35 cellular contexts compared by ENCODE assay signal in genomic region chr19:15730538-15730937, GRCh38. TPM values are rescaled to one million over a fixed set of nuclear protein-coding genes. Genes with fewer than 3 reads are reported as not detected.
"Had no signal": no experiment of that assay in that cellular context is flagged by ENCODE, and none has a peak within 500 bp of the region (broad histone marks: within the 10 kb centered on the region; RNA-seq: fewer than 3 reads in every experiment).

No MANE protein-coding gene starts in this region.

- H3K27ac Mint-ChIP-seq: activated CD4-positive, alpha-beta memory T cell treated with anti-CD3 and anti-CD28 coated beads for 36 hours; activated CD4-positive, alpha-beta T cell treated with anti-CD3 and anti-CD28 coated beads for 36 hours; activated CD4-positive, alpha-beta T cell treated with anti-CD3 and anti-CD28 coated beads, Interleukin-2, amount 10 ng/mL, durations not matched to agents 24 days and 14 days; activated CD8-positive, alpha-beta memory T cell treated with anti-CD3 and anti-CD28 coated beads, Interleukin-2, amount 10 ng/mL, durations not matched to agents 7 days and 5 days; activated CD8-positive, alpha-beta T cell treated with anti-CD3 and anti-CD28 coated beads, Interleukin-2, amount 10 ng/mL, durations not matched to agents 7 days and 5 days; activated naive CD4-positive, alpha-beta T cell treated with anti-CD3 and anti-CD28 coated beads for 36 hours; activated naive CD4-positive, alpha-beta T cell treated with anti-CD3 and anti-CD28 coated beads, Interleukin-2, amount 50 U/mL, for 72 hours; activated T-helper 1 cell treated with anti-CD3 and anti-CD28 coated beads, Interleukin-12 subunit alpha, Interleukin-12 subunit beta, Interleukin-2, Interleukin-4 antibody, amounts not matched to agents 30 ng/mL and 10 ng/mL and 1 ng/mL, durations not matched to agents 14 hours and 24 hours and 36 hours; activated T-helper 2 cell treated with anti-CD3 and anti-CD28 coated beads, Interferon-gamma antibody, Interleukin-2, Interleukin-4, amounts not matched to agents 10 μg/mL and 5 μg/mL and 100 μg/mL, durations not matched to agents 14 hours and 24 hours and 36 hours; dendritic cell treated with granulocyte-macrophage colony-stimulating factor and Interleukin-4, amounts not matched to agents 40 ng/mL and 50 ng/mL, for 4 days; T-helper 2 cell treated with Interferon-gamma antibody and Interleukin-4, amounts not matched to agents 5 μg/mL and 100 μg/mL, for 36 hours had no signal

- H3K4me3 Mint-ChIP-seq: activated CD4-positive, alpha-beta memory T cell treated with anti-CD3 and anti-CD28 coated beads for 36 hours; activated CD4-positive, alpha-beta T cell treated with anti-CD3 and anti-CD28 coated beads for 36 hours; activated CD4-positive, alpha-beta T cell treated with anti-CD3 and anti-CD28 coated beads, Interleukin-2, amount 10 ng/mL, durations not matched to agents 24 days and 14 days; activated CD8-positive, alpha-beta memory T cell treated with anti-CD3 and anti-CD28 coated beads, Interleukin-2, amount 10 ng/mL, durations not matched to agents 7 days and 5 days; activated CD8-positive, alpha-beta T cell treated with anti-CD3 and anti-CD28 coated beads, Interleukin-2, amount 10 ng/mL, durations not matched to agents 7 days and 5 days; activated naive CD4-positive, alpha-beta T cell treated with anti-CD3 and anti-CD28 coated beads for 36 hours; activated T-helper 1 cell treated with anti-CD3 and anti-CD28 coated beads, Interleukin-12 subunit alpha, Interleukin-12 subunit beta, Interleukin-2, Interleukin-4 antibody, amounts not matched to agents 30 ng/mL and 10 ng/mL and 1 ng/mL, durations not matched to agents 14 hours and 24 hours and 36 hours; dendritic cell treated with granulocyte-macrophage colony-stimulating factor and Interleukin-4, amounts not matched to agents 40 ng/mL and 50 ng/mL, for 4 days; T-helper 17 cell; T-helper 2 cell treated with Interferon-gamma antibody and Interleukin-4, amounts not matched to agents 5 μg/mL and 100 μg/mL, for 36 hours had no signal

- H3K9me3 Mint-ChIP-seq: activated CD4-positive, alpha-beta T cell treated with anti-CD3 and anti-CD28 coated beads, Interleukin-2, amount 10 ng/mL, durations not matched to agents 24 days and 14 days; activated naive CD4-positive, alpha-beta T cell treated with anti-CD3 and anti-CD28 coated beads for 36 hours; activated T-helper 1 cell treated with anti-CD3 and anti-CD28 coated beads, Interleukin-12 subunit alpha, Interleukin-12 subunit beta, Interleukin-2, Interleukin-4 antibody, amounts not matched to agents 30 ng/mL and 10 ng/mL and 1 ng/mL, durations not matched to agents 14 hours and 24 hours and 36 hours; activated T-helper 2 cell treated with anti-CD3 and anti-CD28 coated beads, Interferon-gamma antibody, Interleukin-2, Interleukin-4, amounts not matched to agents 10 μg/mL and 5 μg/mL and 100 μg/mL, durations not matched to agents 14 hours and 24 hours and 36 hours; dendritic cell treated with granulocyte-macrophage colony-stimulating factor and Interleukin-4, amounts not matched to agents 40 ng/mL and 50 ng/mL, for 4 days; T-helper 2 cell treated with Interferon-gamma antibody and Interleukin-4, amounts not matched to agents 5 μg/mL and 100 μg/mL, for 36 hours had no signal

- H3K36me3 Mint-ChIP-seq: activated CD8-positive, alpha-beta memory T cell treated with anti-CD3 and anti-CD28 coated beads, Interleukin-2, amount 10 ng/mL, durations not matched to agents 7 days and 5 days; activated naive CD4-positive, alpha-beta T cell treated with anti-CD3 and anti-CD28 coated beads, Interleukin-2, amount 50 U/mL, for 72 hours had no signal

- H3K4me1 Mint-ChIP-seq: activated CD4-positive, alpha-beta T cell treated with anti-CD3 and anti-CD28 coated beads for 36 hours; activated CD4-positive, alpha-beta T cell treated with anti-CD3 and anti-CD28 coated beads, Interleukin-2, amount 10 ng/mL, durations not matched to agents 24 days and 14 days; activated CD8-positive, alpha-beta memory T cell treated with anti-CD3 and anti-CD28 coated beads, Interleukin-2, amount 10 ng/mL, durations not matched to agents 7 days and 5 days had no signal

- DNase-seq: activated CD4-positive, alpha-beta memory T cell treated with anti-CD3 and anti-CD28 coated beads for 36 hours; activated CD4-positive, alpha-beta T cell treated with anti-CD3 and anti-CD28 coated beads for 36 hours; activated CD4-positive, alpha-beta T cell treated with anti-CD3 and anti-CD28 coated beads, Interleukin-2, amount 10 ng/mL, durations not matched to agents 24 days and 14 days; activated CD4-positive, CD25-positive, alpha-beta regulatory T cell; activated CD4-positive, CD25-positive, alpha-beta regulatory T cell treated with anti-CD3 and anti-CD28 coated beads, Interleukin-2, amount 50 U/mL, for 72 hours; activated CD8-positive, alpha-beta memory T cell treated with anti-CD3 and anti-CD28 coated beads, Interleukin-2, amount 10 ng/mL, durations not matched to agents 7 days and 5 days; activated CD8-positive, alpha-beta memory T cell treated with anti-CD3 and anti-CD28 coated beads, Interleukin-2, amount 50 U/mL, for 4 hours; activated CD8-positive, alpha-beta T cell treated with anti-CD3 and anti-CD28 coated beads, Interleukin-2, amount 10 ng/mL, durations not matched to agents 7 days and 5 days; activated effector memory CD4-positive, alpha-beta T cell treated with anti-CD3 and anti-CD28 coated beads, Interleukin-2, amount 50 U/mL, for 16 hours; activated naive CD4-positive, alpha-beta T cell treated with anti-CD3 and anti-CD28 coated beads for 36 hours; activated T-cell treated with anti-CD3 and anti-CD28 coated beads, Interleukin-2, amount 50 U/mL, for 1 hour; activated T-cell treated with anti-CD3 and anti-CD28 coated beads, Interleukin-2, amount 50 U/mL, for 48 hours; adrenal gland; amygdala; aorta; body of pancreas; central memory CD4-positive, alpha-beta T cell; dorsolateral prefrontal cortex; effector memory CD4-positive, alpha-beta T cell; erythroblast; esophagus squamous epithelium; foreskin melanocyte; heart right ventricle; T-helper 1 cell; T-helper 17 cell; T1000 had no signal

- H3K4me3 ChIP-seq: adrenal gland, body of pancreas, cardiac muscle cell, coronary artery, dorsolateral prefrontal cortex, esophagus squamous epithelium, gastroesophageal sphincter, heart right ventricle had no signal

- ATAC-seq: activated CD4-positive, alpha-beta T cell treated with anti-CD3 and anti-CD28 coated beads for 36 hours; activated CD8-positive, alpha-beta memory T cell treated with anti-CD3 and anti-CD28 coated beads, Interleukin-2, amount 10 ng/mL, durations not matched to agents 7 days and 5 days; activated CD8-positive, alpha-beta T cell treated with anti-CD3 and anti-CD28 coated beads, Interleukin-2, amount 10 ng/mL, durations not matched to agents 7 days and 5 days; activated naive CD4-positive, alpha-beta T cell treated with anti-CD3 and anti-CD28 coated beads, Interleukin-2, amount 50 U/mL, for 72 hours; body of pancreas; gastroesophageal sphincter; heart right ventricle; T-helper 17 cell had no signal

RNA-seq across cellular contexts. Expression of gene OR10H2, which starts 2.7 kb away (rescaled TPM):
- polyA plus RNA-seq: adrenal gland, aorta, cardiac muscle cell, fibroblast of lung, heart right ventricle had no signal

RNA-seq across cellular contexts. Expression of gene OR10H3, which starts 7.2 kb away (rescaled TPM):
- polyA plus RNA-seq: adrenal gland, aorta, cardiac muscle cell, fibroblast of lung, heart right ventricle had no signal

RNA-seq across cellular contexts. Expression of gene OR10H5, which starts 56.9 kb away (rescaled TPM):
- polyA plus RNA-seq: adrenal gland, aorta, cardiac muscle cell, fibroblast of lung, heart right ventricle had no signal

RNA-seq across cellular contexts. Expression of gene CYP4F12, which starts 57.7 kb away (rescaled TPM):
- polyA plus RNA-seq: cardiac muscle cell, fibroblast of lung had no signal
